Comparison of ENCODE assay signal across 8 cellular contexts in the genomic region with DNA sequence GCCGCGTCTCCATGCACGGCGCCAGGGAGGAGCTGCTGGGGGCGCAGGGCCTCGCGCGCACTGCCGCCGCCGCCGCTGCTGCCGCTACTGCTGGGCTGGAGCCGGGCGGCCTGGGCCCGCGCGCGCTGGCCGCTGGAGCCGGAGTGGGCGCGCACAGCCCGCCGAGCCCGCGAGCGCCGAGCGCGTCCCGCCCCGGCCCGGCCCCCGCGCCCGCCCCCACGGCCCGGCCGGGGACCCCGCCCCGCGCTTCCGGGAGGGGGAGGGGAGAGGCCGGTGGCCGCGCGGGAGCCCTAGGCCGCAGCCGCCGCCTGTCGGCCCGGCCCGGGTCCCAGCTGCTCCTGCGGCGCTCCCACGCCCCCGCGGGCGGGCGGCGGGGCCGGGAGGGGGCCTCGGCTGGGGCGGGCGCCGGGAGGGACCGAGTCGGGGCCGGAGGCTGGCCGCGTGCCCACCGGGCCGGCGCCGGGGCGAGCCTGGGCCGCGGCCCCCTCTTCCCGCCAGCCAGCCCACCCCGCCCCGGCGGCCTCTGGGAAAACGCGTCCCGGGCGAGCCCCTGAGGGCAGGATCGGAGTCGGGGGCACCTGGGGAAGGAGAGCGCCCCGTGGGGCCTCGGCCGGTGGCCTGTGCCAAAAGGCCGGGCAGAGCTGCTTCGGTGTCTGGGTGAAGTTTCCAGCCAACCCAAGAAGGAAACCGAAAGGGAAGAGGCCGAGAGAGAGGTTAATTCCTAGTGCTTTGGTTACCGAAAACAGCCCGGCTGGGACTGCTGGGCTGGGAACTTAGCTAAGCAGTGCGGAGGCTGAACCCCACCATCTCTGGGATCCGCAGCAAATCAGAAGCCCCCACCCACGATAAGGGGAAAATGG.
DNase-seq lines count a peak whose midpoint lies in the region; ATAC-seq and TF ChIP-seq lines count a peak whose summit lies in the region.

TSS of gene STK24 (minus strand) at position 145 of the 860 bp plus-strand sequence. CDS start 321 bp downstream, outside the sequence.

- peak within 1 kb of the TSS; percentile 44; the same call in 1 of the 2 replicates for H2AFZ ChIP-seq in KMS-11 (ENCODE audit: low read depth)

- H3K4me3 ChIP-seq in KMS-11 (IDR thresholded peaks at IDR 0.05; ENCODE audit: insufficient read depth, low read depth, low read length) = no peak within 1 kb of the TSS
- H3K4me3 ChIP-seq in rectal smooth muscle tissue (ENCODE audit: low read length) = peak within 1 kb of the TSS; percentile 88

- H3K79me2 ChIP-seq in KMS-11 (ENCODE audit: insufficient read depth, low read depth) = peaks cover 42% of the 10 kb centered on the region

- H3K27ac Mint-ChIP-seq in T-helper 1 cell treated with Interleukin-12 subunit alpha and Interleukin-12 subunit beta and Interleukin-4 antibody, amounts not matched to agents 30 μg/mL and 1 μg/mL, for 36 hours = peak within 1 kb of the TSS; percentile 96

- H3K9me3 Mint-ChIP-seq in T-helper 1 cell treated with Interleukin-12 subunit alpha and Interleukin-12 subunit beta and Interleukin-4 antibody, amounts not matched to agents 30 μg/mL and 1 μg/mL, for 36 hours = no peaks in the 10 kb centered on the region

- peak; percentile 63 for DNase-seq in GM04504 (ENCODE audit: low read depth)
- peak; percentile 90 for DNase-seq in astrocyte of the hippocampus (ENCODE audit: low read depth, low spot score)
- DNase-seq in hepatic stellate cell (ENCODE audit: low spot score) = peak; percentile 83
- DNase-seq in COLO829 (ENCODE audit: low spot score) = no peak

- H3K27me3 ChIP-seq in KMS-11 (ENCODE audit: insufficient read depth, low read depth) (no peaks in the 10 kb centered on the region), rectal smooth muscle tissue (ENCODE audit: control insufficient read depth, insufficient read depth, low read length) (no peaks in the 10 kb centered on the region)

- peak within 1 kb of the TSS; percentile 79 for H3K9ac ChIP-seq in KMS-11
- H3K9ac ChIP-seq in rectal smooth muscle tissue (ENCODE audit: low read length) = peak within 1 kb of the TSS; percentile 99

- H3K36me3 Mint-ChIP-seq in T-helper 1 cell treated with Interleukin-12 subunit alpha and Interleukin-12 subunit beta and Interleukin-4 antibody, amounts not matched to agents 30 μg/mL and 1 μg/mL, for 36 hours (ENCODE audit: low read depth) = peaks cover 13% of the 10 kb centered on the region

- H3K36me3 ChIP-seq in KMS-11 (ENCODE audit: insufficient read depth) = no peaks in the 10 kb centered on the region
- H3K36me3 ChIP-seq in rectal smooth muscle tissue (ENCODE audit: control insufficient read depth, insufficient read depth, low read length) = no peaks in the 10 kb centered on the region

- H3K4me1 ChIP-seq in KMS-11 (ENCODE audit: low read depth, poor library complexity, severe bottlenecking) (peaks cover 32% of the 10 kb centered on the region), rectal smooth muscle tissue (ENCODE audit: control insufficient read depth, insufficient read depth, low read length) (peaks cover 27% of the 10 kb centered on the region)

- ATAC-seq in GM21717 (IDR thresholded peaks at IDR 0.05; ENCODE audit: unreplicated experiment) = peak; percentile 69

- TF ChIP-seq CTCF in KMS-11 (conservative IDR thresholded peaks at IDR 0.05; ENCODE audit: low read depth, low read length) = no peak

- H3K4me2 ChIP-seq in KMS-11 = peak within 1 kb of the TSS; percentile 89

- no peaks in the 10 kb centered on the region for H3K27me3 Mint-ChIP-seq in T-helper 1 cell treated with Interleukin-12 subunit alpha and Interleukin-12 subunit beta and Interleukin-4 antibody, amounts not matched to agents 30 μg/mL and 1 μg/mL, for 36 hours (ENCODE audit: low read depth)

- H3K27ac ChIP-seq in KMS-11 (peak within 1 kb of the TSS; percentile 66), rectal smooth muscle tissue (ENCODE audit: low read depth, low read length) (peak within 1 kb of the TSS; percentile 98)

- peak within 1 kb of the TSS; percentile 98 for H3K4me3 Mint-ChIP-seq in T-helper 1 cell treated with Interleukin-12 subunit alpha and Interleukin-12 subunit beta and Interleukin-4 antibody, amounts not matched to agents 30 μg/mL and 1 μg/mL, for 36 hours

- peaks cover 40% of the 10 kb centered on the region for H3K4me1 Mint-ChIP-seq in T-helper 1 cell treated with Interleukin-12 subunit alpha and Interleukin-12 subunit beta and Interleukin-4 antibody, amounts not matched to agents 30 μg/mL and 1 μg/mL, for 36 hours (ENCODE audit: low read depth)

- H4K20me1 ChIP-seq in KMS-11 (ENCODE audit: insufficient read depth) = 0 out of 2 replicates have a peak, but pooled peaks cover 9% of the 10 kb centered on the region
